Comparison of ENCODE assay signal across 8 cellular contexts in genomic region chr7:98284335-98285036, GRCh38. TPM values are rescaled to one million over a fixed set of nuclear protein-coding genes. Genes with fewer than 3 reads are reported as not detected.
DNase-seq lines count a peak whose midpoint lies in the region; ATAC-seq and TF ChIP-seq lines count a peak whose summit lies in the region.

No MANE protein-coding gene starts in this region.

- peaks cover 38 to 83% (median 68%) of the 10 kb centered on the region in 12 donors for H3K4me1 ChIP-seq in heart left ventricle

- H3K27ac Mint-ChIP-seq in activated naive CD8-positive, alpha-beta T cell: no peak overlapping the region
- H3K27ac Mint-ChIP-seq in progenitor cell of endocrine pancreas: peak overlapping the region; percentile 83

- TF ChIP-seq CTCF in heart left ventricle (IDR thresholded peaks at IDR 0.05) (peak in 5 of 12 donors; percentile 5 to 34 (median 28)), progenitor cell of endocrine pancreas (IDR thresholded peaks at IDR 0.05; ENCODE audit: unreplicated experiment) (no peak), WERI-Rb-1 (IDR thresholded peaks at IDR 0.05; ENCODE audit: low read depth, low read length) (no peak)

- no peaks in the 10 kb centered on the region for H3K36me3 Mint-ChIP-seq in activated naive CD8-positive, alpha-beta T cell
- H3K36me3 Mint-ChIP-seq in progenitor cell of endocrine pancreas (ENCODE audit: insufficient read depth): peaks cover 7% of the 10 kb centered on the region

- no peaks in the 10 kb centered on the region for H3K27me3 Mint-ChIP-seq in activated naive CD8-positive, alpha-beta T cell
- H3K27me3 Mint-ChIP-seq in progenitor cell of endocrine pancreas: no peaks in the 10 kb centered on the region

- H3K4me3 Mint-ChIP-seq in activated naive CD8-positive, alpha-beta T cell: peak overlapping the region; percentile 88
- H3K4me3 Mint-ChIP-seq in progenitor cell of endocrine pancreas (ENCODE audit: low read depth): peak overlapping the region; percentile 38

- H3K27me3 ChIP-seq in heart left ventricle: no peaks in the 10 kb centered on the region
- H3K27me3 ChIP-seq in WERI-Rb-1 (ENCODE audit: insufficient read depth, low read depth, severe bottlenecking): no peaks in the 10 kb centered on the region

- H3K9me3 ChIP-seq in heart left ventricle: no peaks in the 10 kb centered on the region
- no peaks in the 10 kb centered on the region for H3K9me3 ChIP-seq in WERI-Rb-1 (ENCODE audit: severe bottlenecking)

- no peaks in the 10 kb centered on the region for H3K9me3 Mint-ChIP-seq in activated naive CD8-positive, alpha-beta T cell (ENCODE audit: low read depth)
- no peaks in the 10 kb centered on the region for H3K9me3 Mint-ChIP-seq in progenitor cell of endocrine pancreas (ENCODE audit: low read depth)

- H3K36me3 ChIP-seq in heart left ventricle: peaks cover 0 to 30% (median 11%) of the 10 kb centered on the region in 9 donors
- peaks cover 44% of the 10 kb centered on the region for H3K36me3 ChIP-seq in WERI-Rb-1

- H3K4me3 ChIP-seq in heart left ventricle (peak overlapping the region; percentile 65 to 98 (median 86)), WERI-Rb-1 (ENCODE audit: low read depth, low read length) (no peak overlapping the region)

- 9 to 16% (median 13%) methylated on average over 14 to 20 of the region's 20 CpGs for WGBS in heart left ventricle, 4 donors

- peak overlapping the region; percentile 72 to 99 (median 96) for H3K27ac ChIP-seq in heart left ventricle
- no peak overlapping the region for H3K27ac ChIP-seq in WERI-Rb-1

- DNase-seq in HK-2 (ENCODE audit: unreplicated experiment): peak; percentile 93
- peak; percentile 81 to 92 (median 88) for DNase-seq in heart left ventricle
- no peak for DNase-seq in progenitor cell of endocrine pancreas (ENCODE audit: low spot score, unreplicated experiment)
- DNase-seq in WERI-Rb-1: no peak
- DNase-seq in NCI-H526 treated with DMSO at 0.1 percent for 48 hours (lab: John Stamatoyannopoulos, UW): no peak
- DNase-seq in OCI-M1 (lab: John Stamatoyannopoulos, UW): no peak

- peak in 1 of 2 donors; percentile 55 for TF ChIP-seq POLR2A in heart left ventricle (IDR thresholded peaks at IDR 0.05)

- intact Hi-C loops in heart left ventricle (cut with DNase I): loop anchor here in 5 of 10 donors (5.0 to 10.0 kb wide), 4 partner anchors 37 to 1130 kb away; no protein-coding TSS in a partner anchor

- H3K4me1 Mint-ChIP-seq in activated naive CD8-positive, alpha-beta T cell (ENCODE audit: low read depth): peaks cover 29% of the 10 kb centered on the region
- peaks cover 30% of the 10 kb centered on the region for H3K4me1 Mint-ChIP-seq in progenitor cell of endocrine pancreas (ENCODE audit: low read depth)

- ATAC-seq in heart left ventricle (peak; percentile 40 to 74 (median 51)), HG03442 (IDR thresholded peaks at IDR 0.05; ENCODE audit: unreplicated experiment) (no peak)

RNA-seq across cellular contexts. Expression of gene BRI3, which starts 3.0 kb away (rescaled TPM):
- total RNA-seq in heart left ventricle: 100 to 1,000 TPM in 7 of 9 donors, 10 to 100 TPM in 2; 51.0 to 274 (median 223) TPM
- 100 to 1,000 TPM; 236 to 237 TPM for polyA plus RNA-seq in heart left ventricle
- total RNA-seq in progenitor cell of endocrine pancreas: 124 and 125 TPM in 2 replicates

RNA-seq across cellular contexts. Expression of gene TECPR1, which starts 32.5 kb away (rescaled TPM):
- total RNA-seq in heart left ventricle (10 to 100 TPM; 12.2 to 33.0 (median 22.7) TPM), progenitor cell of endocrine pancreas (40.8 and 41.6 TPM in 2 replicates)
- 10 to 100 TPM; 10.9 to 23.2 TPM for polyA plus RNA-seq in heart left ventricle

Comparison
In these comparisons a context has a peak if more than half of its experiments do, and no peak if none do; other contexts are left out.
1. DNase-seq: peak in HK-2 (single experiment) and heart left ventricle (5 of 5); none in progenitor cell of endocrine pancreas (single experiment), WERI-Rb-1 (single experiment), NCI-H526 treated with DMSO at 0.1 percent for 48 hours (single experiment) and OCI-M1 (single experiment).